3 cellular contexts compared by ENCODE assay signal in the genomic region with DNA sequence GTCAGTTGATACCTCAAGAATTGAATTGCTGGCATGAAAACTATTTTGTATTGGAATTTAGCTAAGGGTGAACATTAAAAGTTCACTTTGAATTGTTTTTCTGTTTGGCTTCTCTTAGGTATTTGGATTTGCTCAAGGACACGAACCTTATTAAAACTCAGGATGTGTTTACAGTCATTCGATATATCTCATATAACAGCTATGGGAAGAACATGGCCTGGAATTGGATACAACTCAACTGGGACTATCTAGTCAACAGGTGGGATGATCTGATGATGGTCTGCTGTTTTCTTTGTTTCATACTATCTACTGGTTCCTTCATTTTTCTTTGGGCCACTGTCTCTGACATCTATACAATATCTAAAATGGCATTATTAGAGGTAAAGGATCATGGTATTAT.
"Had no signal": no experiment of that assay in that cellular context is flagged by ENCODE, and none has a peak within 500 bp of the region (broad histone marks: within the 10 kb centered on the region; RNA-seq: fewer than 3 reads in every experiment).

No MANE protein-coding gene starts in this region.

- ATAC-seq: GM12878 had no signal

- DNase-seq: GDM1, GF-D8 had no signal

- H3K4me3 ChIP-seq: GM12878 had no signal
